Comparison of ENCODE assay signal across 8 cellular contexts in genomic region chr11:66267039-66267378, GRCh38. TPM values are rescaled to one million over a fixed set of nuclear protein-coding genes. Genes with fewer than 3 reads are reported as not detected.
DNase-seq lines count a peak whose midpoint lies in the region; ATAC-seq and TF ChIP-seq lines count a peak whose summit lies in the region.

No MANE protein-coding gene starts in this region.

- H3K27me3 Mint-ChIP-seq in natural killer cell treated with Interleukin-12 subunit alpha and Interleukin-12 subunit beta and Interleukin-15 and Interleukin-18, amount 100 ng/mL, for 72 hours, result no peaks in the 10 kb centered on the region

- H3K4me3 ChIP-seq in AG10803 (ENCODE audit: low read length) (peak overlapping the region; percentile 72), PC-3 (ENCODE audit: low read length) (peak overlapping the region; percentile 90; the same call in 1 of the 2 replicates), endocrine pancreas (ENCODE audit: control insufficient read depth, insufficient read depth, low read length) (no peak overlapping the region)

- TF ChIP-seq CTCF in AG10803 (conservative IDR thresholded peaks at IDR 0.05; ENCODE audit: low read length), result no peak
- no peak; the same call in 1 of the 2 replicates for TF ChIP-seq CTCF in PC-3 (conservative IDR thresholded peaks at IDR 0.05; ENCODE audit: low read depth, low read length)

- CTCF ChIA-PET in PC-3 (lab: Charles Lee), result interaction anchor here (0.7 kb wide), 1 partner anchor 222 kb away, joined by 7 read pairs; no protein-coding TSS in a partner anchor

- H3K9me2 ChIP-seq in PC-3 (replicated peaks; ENCODE audit: low read length), result no peaks in the 10 kb centered on the region

- H3K27me3 ChIP-seq in PC-3 (ENCODE audit: low read length) (no peaks in the 10 kb centered on the region), endocrine pancreas (ENCODE audit: control insufficient read depth, insufficient read depth, low read length) (no peaks in the 10 kb centered on the region)

- peak overlapping the region; percentile 57 for H2AFZ ChIP-seq in PC-3 (ENCODE audit: low read length)

- H3K4me2 ChIP-seq in PC-3 (ENCODE audit: low read length), result peak overlapping the region; percentile 87

- peaks cover 34 to 35% of the 10 kb centered on the region in 2 donors for H3K4me1 Mint-ChIP-seq in natural killer cell treated with Interleukin-12 subunit alpha and Interleukin-12 subunit beta and Interleukin-15 and Interleukin-18, amount 100 ng/mL, for 72 hours (ENCODE audit: low read depth in 2 of 2)

- H3K9ac ChIP-seq in PC-3 (ENCODE audit: low read length) (no peak overlapping the region), endocrine pancreas (ENCODE audit: control insufficient read depth, insufficient read depth, low read length) (peak overlapping the region; percentile 42)

- 0 out of 2 replicates have a peak, but pooled peaks cover 9% of the 10 kb centered on the region for H4K20me1 ChIP-seq in PC-3 (ENCODE audit: low read length)

- peaks cover 24% of the 10 kb centered on the region for H3K79me2 ChIP-seq in PC-3 (ENCODE audit: low read length)

- H3K9me3 Mint-ChIP-seq in natural killer cell treated with Interleukin-12 subunit alpha and Interleukin-12 subunit beta and Interleukin-15 and Interleukin-18, amount 100 ng/mL, for 72 hours, result no peaks in the 10 kb centered on the region

- BruUV-seq in PC-3 (replicated peaks; lab: Mats Ljungman, UMichigan), result no TSS peak

- H3K27ac Mint-ChIP-seq in natural killer cell treated with Interleukin-12 subunit alpha and Interleukin-12 subunit beta and Interleukin-15 and Interleukin-18, amount 100 ng/mL, for 72 hours, result peak overlapping the region; percentile 94 to 99

- peak overlapping the region; percentile 97 for H3K4me3 Mint-ChIP-seq in natural killer cell treated with Interleukin-12 subunit alpha and Interleukin-12 subunit beta and Interleukin-15 and Interleukin-18, amount 100 ng/mL, for 72 hours

- H3K9me3 ChIP-seq in PC-3 (ENCODE audit: low read length) (no peaks in the 10 kb centered on the region), endocrine pancreas (ENCODE audit: control insufficient read depth, low read length) (no peaks in the 10 kb centered on the region)

- no peak for DNase-seq in AG10803 (ENCODE audit: low read depth)
- no peak for DNase-seq in PC-3
- no peak for DNase-seq in natural killer cell treated with Interleukin-12 subunit alpha and Interleukin-12 subunit beta and Interleukin-15 and Interleukin-18, amount 100 ng/mL, for 72 hours (ENCODE audit: low spot score)
- DNase-seq in HT-29 (ENCODE audit: low spot score), result no peak
- no peak for DNase-seq in NCI-H2107 treated with DMSO at 0.1 percent for 48 hours (lab: John Stamatoyannopoulos, UW; ENCODE audit: unreplicated experiment)
- DNase-seq in SW 1271 (lab: John Stamatoyannopoulos, UW), result no peak

- no peak overlapping the region for H3K27ac ChIP-seq in PC-3 (ENCODE audit: low read length)

- H3F3A ChIP-seq in PC-3 (ENCODE audit: low read length, unreplicated experiment), result no peaks in the 10 kb centered on the region

- peaks cover 6% of the 10 kb centered on the region for H3K36me3 Mint-ChIP-seq in natural killer cell treated with Interleukin-12 subunit alpha and Interleukin-12 subunit beta and Interleukin-15 and Interleukin-18, amount 100 ng/mL, for 72 hours

- peaks cover 10% of the 10 kb centered on the region for H3K4me1 ChIP-seq in PC-3 (ENCODE audit: insufficient read depth, low read length)
- H3K4me1 ChIP-seq in endocrine pancreas (ENCODE audit: control insufficient read depth, insufficient read depth, low read length), result no peaks in the 10 kb centered on the region

- H3K36me3 ChIP-seq in PC-3 (ENCODE audit: low read depth, low read length) (peaks cover 20% of the 10 kb centered on the region), endocrine pancreas (ENCODE audit: control insufficient read depth, insufficient read depth, low read length) (peaks cover 4% of the 10 kb centered on the region)

- ATAC-seq in PC-3 (peak; percentile 9), HG03025 (IDR thresholded peaks at IDR 0.05; ENCODE audit: low FRiP score, unreplicated experiment) (no peak)
- no peak for ATAC-seq in natural killer cell treated with Interleukin-12 subunit alpha and Interleukin-12 subunit beta and Interleukin-15 and Interleukin-18, amount 100 ng/mL, for 72 hours

- intact Hi-C loops in PC-3 (cut with micrococcal nuclease), result no loop called here

- POLR2A ChIA-PET in PC-3 (lab: Charles Lee; ENCODE audit: unreplicated experiment), result no interaction called here

RNA-seq across cellular contexts. Expression of gene RAB1B, which starts 1.4 kb away (rescaled TPM):
- 355 and 380 TPM in 2 replicates for total RNA-seq in PC-3 (2014; rRNA removed)
- 100 to 1,000 TPM; 139 to 146 TPM for total RNA-seq in natural killer cell treated with Interleukin-12 subunit alpha and Interleukin-12 subunit beta and Interleukin-15 and Interleukin-18, amount 100 ng/mL, for 72 hours
- total RNA-seq in HT-29 (2014; rRNA removed; shearing (Covaris generic)), result 357 and 380 TPM in 2 replicates

RNA-seq across cellular contexts. Expression of gene KLC2, which starts 9.5 kb away (rescaled TPM):
- 32.1 and 51.5 TPM in 2 replicates for total RNA-seq in PC-3 (2014; rRNA removed)
- 10 to 100 TPM; 38.0 to 77.2 TPM for total RNA-seq in natural killer cell treated with Interleukin-12 subunit alpha and Interleukin-12 subunit beta and Interleukin-15 and Interleukin-18, amount 100 ng/mL, for 72 hours
- total RNA-seq in HT-29 (2014; rRNA removed; shearing (Covaris generic)), result 14.4 and 17.8 TPM in 2 replicates

RNA-seq across cellular contexts. Expression of gene CNIH2, which starts 11.0 kb away (rescaled TPM):
- 2.2 and 5.2 TPM in 2 replicates for total RNA-seq in PC-3 (2014; rRNA removed)
- total RNA-seq in natural killer cell treated with Interleukin-12 subunit alpha and Interleukin-12 subunit beta and Interleukin-15 and Interleukin-18, amount 100 ng/mL, for 72 hours, result 1 to 10 TPM; 1.2 to 2.6 TPM
- 0.21 and 0.99 TPM in 2 replicates for total RNA-seq in HT-29 (2014; rRNA removed; shearing (Covaris generic))

RNA-seq across cellular contexts. Expression of gene YIF1A, which starts 21.9 kb away (rescaled TPM):
- 196 and 236 TPM in 2 replicates for total RNA-seq in PC-3 (2014; rRNA removed)
- total RNA-seq in natural killer cell treated with Interleukin-12 subunit alpha and Interleukin-12 subunit beta and Interleukin-15 and Interleukin-18, amount 100 ng/mL, for 72 hours, result 10 to 100 TPM; 62.7 to 76.1 TPM
- total RNA-seq in HT-29 (2014; rRNA removed; shearing (Covaris generic)), result 286 and 299 TPM in 2 replicates

RNA-seq across cellular contexts. Expression of gene TMEM151A, which starts 24.7 kb away (rescaled TPM):
- total RNA-seq in PC-3 (2014; rRNA removed), result not detected in 2 replicates
- not detected for total RNA-seq in natural killer cell treated with Interleukin-12 subunit alpha and Interleukin-12 subunit beta and Interleukin-15 and Interleukin-18, amount 100 ng/mL, for 72 hours
- total RNA-seq in HT-29 (2014; rRNA removed; shearing (Covaris generic)), result 0.05 and 0.08 TPM in 2 replicates
